Comparison of ENCODE assay signal across 2 cellular contexts in genomic region chr9:27431573-27431972, GRCh38.
TF ChIP-seq lines count a peak whose summit lies in the region.

No MANE protein-coding gene starts in this region.

TF ChIP-seq in GM23338, 12 proteins besides CTCF, POLR2A, EP300 and RAD21:
- TF ChIP-seq ZNF331 (CRISPR knock-in tag; IDR thresholded peaks at IDR 0.05; ENCODE audit: low read depth), result no peak

TF ChIP-seq in H1, 55 proteins besides CTCF, POLR2A, EP300 and RAD21:
- TF ChIP-seq E2F6 (IDR thresholded peaks at IDR 0.05) (no peak), TEAD4 (IDR thresholded peaks at IDR 0.05; ENCODE audit: low read depth, low read length) (no peak), SRF (IDR thresholded peaks at IDR 0.05; ENCODE audit: low read depth, low read length) (no peak), PHF8 (conservative IDR thresholded peaks at IDR 0.05; ENCODE audit: low read depth, low read length) (no peak), GABPA (IDR thresholded peaks at IDR 0.05; ENCODE audit: borderline replicate concordance, insufficient read depth, low read length) (no peak), CEBPB (IDR thresholded peaks at IDR 0.05; ENCODE audit: low read depth, low read length) (no peak), ASH2L (IDR thresholded peaks at IDR 0.05; ENCODE audit: low read length) (no peak), CHD1 (IDR thresholded peaks at IDR 0.05; ENCODE audit: low read depth, low read length) (no peak), NRF1 (IDR thresholded peaks at IDR 0.05; ENCODE audit: low read depth, low read length) (no peak)
